In genomic region chr3:184145120-184145524, GRCh38 we compare ENCODE assay signal across 8 cellular contexts. TPM values are rescaled to one million over a fixed set of nuclear protein-coding genes. Genes with fewer than 3 reads are reported as not detected.
DNase-seq lines count a peak whose midpoint lies in the region; ATAC-seq and TF ChIP-seq lines count a peak whose summit lies in the region.

No MANE protein-coding gene starts in this region.

- DNase-seq in natural killer cell (no peak), NCI-H2107 (lab: John Stamatoyannopoulos, UW) (peak; percentile 79), fibroblast of pulmonary artery (ENCODE audit: low read depth) (peak; percentile 74), prostate gland (ENCODE audit: low spot score) (peak; percentile 56), NCI-H2227 treated with DMSO at 0.1 percent for 48 hours (lab: John Stamatoyannopoulos, UW) (no peak)
- DNase-seq in natural killer cell treated with Interleukin-12 subunit alpha and Interleukin-12 subunit beta and Interleukin-15 and Interleukin-18, amount 100 ng/mL, for 72 hours (ENCODE audit: low spot score) = no peak
- peak; percentile 27 to 30 for DNase-seq in activated CD4-positive, alpha-beta T cell treated with anti-CD3 and anti-CD28 coated beads, Interleukin-2, amount 50 U/mL, for 4 hours

- peaks cover 4% of the 10 kb centered on the region for H3K4me1 ChIP-seq in prostate gland (replicated peaks)

- H3K4me3 Mint-ChIP-seq in natural killer cell = no peak overlapping the region
- no peak overlapping the region for H3K4me3 Mint-ChIP-seq in natural killer cell treated with Interleukin-12 subunit alpha and Interleukin-12 subunit beta and Interleukin-15 and Interleukin-18, amount 100 ng/mL, for 72 hours

- H3K27ac Mint-ChIP-seq in natural killer cell = no peak overlapping the region
- no peak overlapping the region for H3K27ac Mint-ChIP-seq in natural killer cell treated with Interleukin-12 subunit alpha and Interleukin-12 subunit beta and Interleukin-15 and Interleukin-18, amount 100 ng/mL, for 72 hours

- peaks cover 15 to 16% of the 10 kb centered on the region in 2 donors for H3K36me3 ChIP-seq in prostate gland

- ATAC-seq in natural killer cell (peak in 2 of 3 donors; percentile 38 to 40), GM21381 (IDR thresholded peaks at IDR 0.05; ENCODE audit: unreplicated experiment) (no peak)
- ATAC-seq in natural killer cell treated with Interleukin-12 subunit alpha and Interleukin-12 subunit beta and Interleukin-15 and Interleukin-18, amount 100 ng/mL, for 72 hours = no peak

- no peaks in the 10 kb centered on the region for H3K9me3 ChIP-seq in prostate gland

- no peaks in the 10 kb centered on the region for H3K36me3 Mint-ChIP-seq in natural killer cell
- peaks cover 8% of the 10 kb centered on the region for H3K36me3 Mint-ChIP-seq in natural killer cell treated with Interleukin-12 subunit alpha and Interleukin-12 subunit beta and Interleukin-15 and Interleukin-18, amount 100 ng/mL, for 72 hours

- peak overlapping the region; percentile 34 to 49 for H3K27ac ChIP-seq in prostate gland

- 19% methylated on average over 4 of the region's 4 CpGs for WGBS in prostate gland

- H3K4me3 ChIP-seq in fibroblast of pulmonary artery (replicated peaks; ENCODE audit: low read depth, low read length) (no peak overlapping the region), prostate gland (no peak overlapping the region)

- no peak for TF ChIP-seq POLR2A in prostate gland (IDR thresholded peaks at IDR 0.05)

- H3K4me1 Mint-ChIP-seq in natural killer cell = peaks cover 0 to 5% of the 10 kb centered on the region in 2 donors
- peaks cover 4 to 7% of the 10 kb centered on the region in 2 donors for H3K4me1 Mint-ChIP-seq in natural killer cell treated with Interleukin-12 subunit alpha and Interleukin-12 subunit beta and Interleukin-15 and Interleukin-18, amount 100 ng/mL, for 72 hours (ENCODE audit: low read depth in 2 of 2)

- intact Hi-C loops in natural killer cell (cut with micrococcal nuclease) = no loop called here
- intact Hi-C loops in prostate gland (cut with DNase I) = loop anchor here (5.0 kb wide), 1 partner anchor 97 kb away; no protein-coding TSS in a partner anchor

- H3K27me3 Mint-ChIP-seq in natural killer cell (ENCODE audit: low read depth in 2 of 2) = no peaks in the 10 kb centered on the region
- no peaks in the 10 kb centered on the region for H3K27me3 Mint-ChIP-seq in natural killer cell treated with Interleukin-12 subunit alpha and Interleukin-12 subunit beta and Interleukin-15 and Interleukin-18, amount 100 ng/mL, for 72 hours

- no peaks in the 10 kb centered on the region for H3K27me3 ChIP-seq in prostate gland (replicated peaks; ENCODE audit: insufficient read depth)

- TF ChIP-seq CTCF in natural killer cell (IDR thresholded peaks at IDR 0.05) (no peak), fibroblast of pulmonary artery (IDR thresholded peaks at IDR 0.05; ENCODE audit: low read length, missing control alignments) (peak; percentile 55), prostate gland (IDR thresholded peaks at IDR 0.05) (peak in 3 of 4 experiments; percentile 49 to 76 (median 68))

- H3K9me3 Mint-ChIP-seq in natural killer cell = no peaks in the 10 kb centered on the region
- no peaks in the 10 kb centered on the region for H3K9me3 Mint-ChIP-seq in natural killer cell treated with Interleukin-12 subunit alpha and Interleukin-12 subunit beta and Interleukin-15 and Interleukin-18, amount 100 ng/mL, for 72 hours

RNA-seq across cellular contexts. Expression of gene EIF2B5, which starts 10.0 kb away (rescaled TPM):
- total RNA-seq in natural killer cell (10 to 100 TPM; 44.5 to 59.4 (median 54.8) TPM), prostate gland (10 to 100 TPM; 54.9 to 61.5 TPM)
- 10 to 100 TPM; 63.0 to 91.9 TPM for total RNA-seq in natural killer cell treated with Interleukin-12 subunit alpha and Interleukin-12 subunit beta and Interleukin-15 and Interleukin-18, amount 100 ng/mL, for 72 hours

RNA-seq across cellular contexts. Expression of gene DVL3, which starts 10.1 kb away (rescaled TPM):
- 10 to 100 TPM; 59.1 to 77.5 (median 59.7) TPM for total RNA-seq in natural killer cell
- 10 to 100 TPM; 52.3 to 60.3 TPM for total RNA-seq in natural killer cell treated with Interleukin-12 subunit alpha and Interleukin-12 subunit beta and Interleukin-15 and Interleukin-18, amount 100 ng/mL, for 72 hours
- 10 to 100 TPM; 61.7 to 95.1 TPM for total RNA-seq in prostate gland

RNA-seq across cellular contexts. Expression of gene AP2M1, which starts 29.5 kb away (rescaled TPM):
- total RNA-seq in natural killer cell (100 to 1,000 TPM; 157 to 188 (median 168) TPM), prostate gland (100 to 1,000 TPM; 183 to 307 TPM)
- 100 to 1,000 TPM; 190 to 242 TPM for total RNA-seq in natural killer cell treated with Interleukin-12 subunit alpha and Interleukin-12 subunit beta and Interleukin-15 and Interleukin-18, amount 100 ng/mL, for 72 hours

RNA-seq across cellular contexts. Expression of gene ABCF3, which starts 40.9 kb away (rescaled TPM):
- total RNA-seq in natural killer cell (100 to 1,000 TPM; 128 to 168 (median 157) TPM), prostate gland (100 to 1,000 TPM in 1 of 2 donors, 10 to 100 TPM in 1; 62.9 to 103 TPM)
- total RNA-seq in natural killer cell treated with Interleukin-12 subunit alpha and Interleukin-12 subunit beta and Interleukin-15 and Interleukin-18, amount 100 ng/mL, for 72 hours = 100 to 1,000 TPM; 102 to 144 TPM

RNA-seq across cellular contexts. Expression of gene HTR3E, which starts 48.3 kb away (rescaled TPM):
- not detected for total RNA-seq in natural killer cell
- total RNA-seq in natural killer cell treated with Interleukin-12 subunit alpha and Interleukin-12 subunit beta and Interleukin-15 and Interleukin-18, amount 100 ng/mL, for 72 hours = not detected
- not detected for total RNA-seq in prostate gland

Comparison
In these comparisons a context has a peak if more than half of its experiments do, and no peak if none do; other contexts are left out.
1. ATAC-seq: peak in natural killer cell (2 of 3); none in natural killer cell treated with Interleukin-12 subunit alpha and Interleukin-12 subunit beta and Interleukin-15 and Interleukin-18, amount 100 ng/mL, for 72 hours (0 of 2) and GM21381 (single experiment).
2. DNase-seq: peak in NCI-H2107 (single experiment), activated CD4-positive, alpha-beta T cell treated with anti-CD3 and anti-CD28 coated beads, Interleukin-2, amount 50 U/mL, for 4 hours (2 of 2), fibroblast of pulmonary artery (single experiment) and prostate gland (single experiment); none in natural killer cell (single experiment), natural killer cell treated with Interleukin-12 subunit alpha and Interleukin-12 subunit beta and Interleukin-15 and Interleukin-18, amount 100 ng/mL, for 72 hours (single experiment) and NCI-H2227 treated with DMSO at 0.1 percent for 48 hours (single experiment).